8 cellular contexts compared by ENCODE assay signal in the genomic region with DNA sequence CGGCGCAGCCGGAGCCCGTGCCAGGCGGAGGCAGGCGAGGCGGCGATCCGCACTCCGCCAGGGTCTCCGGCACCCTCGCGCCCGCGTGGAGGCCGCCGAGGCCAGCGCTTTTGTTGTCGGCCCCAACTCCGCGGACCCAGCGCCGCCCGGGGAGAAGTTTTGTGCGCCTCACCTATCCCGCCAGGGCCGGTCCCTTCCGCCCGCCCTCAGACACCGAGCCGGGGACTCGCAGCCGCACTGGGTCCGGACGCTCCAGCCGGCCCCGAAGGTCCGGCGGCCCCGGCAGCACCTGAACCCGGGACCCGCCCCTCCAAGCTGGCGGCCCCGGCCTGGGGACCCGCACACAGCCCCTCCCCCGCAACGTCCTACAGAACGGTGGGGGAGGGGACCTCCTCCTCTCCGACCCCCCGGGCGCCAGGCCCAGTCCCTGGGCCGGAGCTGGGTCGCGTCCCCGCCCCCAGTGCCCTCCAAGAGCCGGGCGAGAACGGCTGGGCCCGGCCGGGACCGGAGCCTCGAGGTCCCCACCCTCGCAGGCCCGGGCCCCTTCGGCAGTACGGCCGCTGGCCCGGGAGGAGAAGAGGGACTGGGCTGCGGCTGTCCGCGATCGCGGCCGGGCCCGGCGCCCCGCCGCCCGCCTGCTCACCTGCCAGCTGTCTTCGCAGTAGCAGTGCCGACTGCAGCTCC. TPM values are rescaled to one million over a fixed set of nuclear protein-coding genes. Genes with fewer than 3 reads are reported as not detected.
A peak's percentile ranks its signal among the peaks of the same experiment; 100 is the strongest.
DNase-seq lines count a peak whose midpoint lies in the region; ATAC-seq and TF ChIP-seq lines count a peak whose summit lies in the region.

No MANE protein-coding gene starts in this region.

- TF ChIP-seq CTCF in 22Rv1 (IDR thresholded peaks at IDR 0.05) (no peak), dorsolateral prefrontal cortex (IDR thresholded peaks at IDR 0.05 in 54 of 56, conservative IDR thresholded peaks at IDR 0.05 in 2 of 56; ENCODE audit: low read depth in 1 of 56, partially characterized antibody in 56 of 56) (peak in 1 of 56 donors; percentile 3)

- ATAC-seq in GM18870 (IDR thresholded peaks at IDR 0.05; ENCODE audit: unreplicated experiment) (peak; percentile 20), HG03108 (IDR thresholded peaks at IDR 0.05; ENCODE audit: unreplicated experiment) (peak; percentile 9)

- peak overlapping the region; percentile 67 to 100 (median 94) for H3K4me3 ChIP-seq in dorsolateral prefrontal cortex

- no peaks in the 10 kb centered on the region for H3K27me3 ChIP-seq in dorsolateral prefrontal cortex

- peak; percentile 16 to 38 (median 24) for DNase-seq in T-helper 1 cell
- peak in 3 of 10 donors; percentile 6 to 45 (median 31) for DNase-seq in dorsolateral prefrontal cortex
- DNase-seq in lung microvascular endothelial cell (ENCODE audit: low read depth in 2 of 2) = peak; percentile 30 to 53
- peak; percentile 5 to 7 for DNase-seq in stimulated activated CD8-positive, alpha-beta memory T cell treated with anti-CD3 and anti-CD28 coated beads, Interleukin-7, amount 100 ng/mL, for 1 hour (ENCODE audit: low read depth in 2 of 2)
- no peak for DNase-seq in COLO829 (ENCODE audit: low spot score)

- intact Hi-C loops in dorsolateral prefrontal cortex (cut with DNase I) = loop anchor here (2.0 to 10.0 kb wide), 7 partner anchors 47 to 221 kb away; a partner anchor contains a TSS

- H3K27ac ChIP-seq in 22Rv1 = peak overlapping the region; percentile 95
- H3K27ac ChIP-seq in dorsolateral prefrontal cortex = peak overlapping the region; percentile 86 to 99 (median 96)

RNA-seq across cellular contexts. Expression of a gene that starts 0.7 kb away (rescaled TPM):
- total RNA-seq in dorsolateral prefrontal cortex (10 to 100 TPM; 43.4 to 73.4 (median 57.3) TPM), lung microvascular endothelial cell (27.5 and 32.9 TPM in 2 replicates)
